In the genomic region with DNA sequence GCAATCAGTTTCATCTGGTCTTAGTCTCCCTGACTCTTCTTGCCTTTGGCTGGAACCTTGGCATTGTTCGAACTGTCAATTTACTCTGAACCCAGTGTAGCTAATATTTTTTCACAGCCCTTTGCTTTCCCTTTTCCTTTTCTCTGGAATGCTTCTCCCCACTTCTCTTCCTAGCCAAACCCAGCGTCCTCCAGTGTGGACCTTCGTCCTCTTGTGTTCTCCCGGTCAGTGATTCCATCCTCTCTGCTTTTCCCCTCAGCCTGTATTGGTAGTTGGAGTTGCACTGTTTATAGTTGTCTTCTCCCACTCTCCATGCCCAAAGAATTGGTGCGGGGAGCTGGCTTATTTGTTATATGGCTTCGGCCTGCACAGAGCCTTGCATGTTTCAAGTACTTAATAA, we compare ENCODE assay signal across 19 cellular contexts. TPM values are rescaled to one million over a fixed set of nuclear protein-coding genes. Genes with fewer than 3 reads are reported as not detected.
"Had no signal": no experiment of that assay in that cellular context is flagged by ENCODE, and none has a peak within 500 bp of the region (broad histone marks: within the 10 kb centered on the region; RNA-seq: fewer than 3 reads in every experiment).

No MANE protein-coding gene starts in this region.

- H3K27ac ChIP-seq: lower lobe of right lung, neutrophil, parathyroid adenoma, tibial nerve had no signal

- ATAC-seq: activated CD8-positive, alpha-beta T cell treated with anti-CD3 and anti-CD28 coated beads, Interleukin-2, amount 10 ng/mL, durations not matched to agents 7 days and 5 days; lower lobe of right lung; stimulated activated naive B cell treated with anti-CD40 and anti-IgM and Interleukin-4, amounts not matched to agents 10 μg/mL and 1 μg/mL and 100 μg/mL, for 72 hours had no signal

- H3K4me3 ChIP-seq: lower lobe of right lung, tibial nerve had no signal

- H3K27me3 ChIP-seq: neutrophil, tibial nerve had no signal

- H3K9me3 Mint-ChIP-seq: activated B cell treated with CpG ODN at 0.5 μM for 24 hours; activated naive CD4-positive, alpha-beta T cell treated with anti-CD3 and anti-CD28 coated beads, Interleukin-2, amount 50 U/mL, for 24 hours; immature natural killer cell; stimulated activated naive B cell treated with anti-CD40 and anti-IgM and Interleukin-4, amounts not matched to agents 10 μg/mL and 1 μg/mL and 100 μg/mL, for 72 hours had no signal

- H3K27ac Mint-ChIP-seq: activated B cell treated with CpG ODN at 0.5 μM for 24 hours; activated CD8-positive, alpha-beta T cell treated with anti-CD3 and anti-CD28 coated beads, Interleukin-2, amount 10 ng/mL, durations not matched to agents 7 days and 5 days; stimulated activated naive B cell treated with anti-CD40 and anti-IgM and Interleukin-4, amounts not matched to agents 10 μg/mL and 1 μg/mL and 100 μg/mL, for 72 hours had no signal

- H3K9me3 ChIP-seq: lower lobe of right lung, neutrophil, tibial nerve had no signal

- DNase-seq: activated B cell treated with CpG ODN at 0.5 μM for 24 hours; activated CD4-positive, alpha-beta T cell treated with anti-CD3 and anti-CD28 coated beads for 48 hours; activated CD8-positive, alpha-beta memory T cell treated with anti-CD3 and anti-CD28 coated beads, Interleukin-2, amount 50 U/mL, for 4 hours; activated CD8-positive, alpha-beta T cell treated with anti-CD3 and anti-CD28 coated beads, Interleukin-2, amount 10 ng/mL, durations not matched to agents 7 days and 5 days; activated effector memory CD4-positive, alpha-beta T cell treated with anti-CD3 and anti-CD28 coated beads, Interleukin-2, amount 50 U/mL, for 16 hours; activated T-cell treated with anti-CD3 and anti-CD28 coated beads, Interleukin-2, amount 50 U/mL, for 48 hours; amniotic stem cell; effector CD4-positive, alpha-beta T cell; head of caudate nucleus; immature natural killer cell; lower lobe of right lung; stimulated activated CD4-positive, alpha-beta T cell treated with anti-CD3 and anti-CD28 coated beads, Interleukin-15, amount 100 ng/mL, for 24 hours; stimulated activated CD4-positive, alpha-beta T cell treated with anti-CD3 and anti-CD28 coated beads, Interleukin-4, amount 100 ng/mL, for 1 hour; stimulated activated naive B cell treated with anti-CD40 and anti-IgM and Interleukin-4, amounts not matched to agents 10 μg/mL and 1 μg/mL and 100 μg/mL, for 72 hours; T-helper 2 cell had no signal

- H3K27me3 Mint-ChIP-seq: activated B cell treated with CpG ODN at 0.5 μM for 24 hours; activated naive CD4-positive, alpha-beta T cell treated with anti-CD3 and anti-CD28 coated beads, Interleukin-2, amount 50 U/mL, for 24 hours; stimulated activated naive B cell treated with anti-CD40 and anti-IgM and Interleukin-4, amounts not matched to agents 10 μg/mL and 1 μg/mL and 100 μg/mL, for 72 hours had no signal

- H3K4me1 Mint-ChIP-seq: activated B cell treated with CpG ODN at 0.5 μM for 24 hours had no signal

- H3K9ac ChIP-seq: parathyroid adenoma had no signal

- H3K4me3 Mint-ChIP-seq: activated B cell treated with CpG ODN at 0.5 μM for 24 hours; activated CD8-positive, alpha-beta T cell treated with anti-CD3 and anti-CD28 coated beads, Interleukin-2, amount 10 ng/mL, durations not matched to agents 7 days and 5 days; activated naive CD4-positive, alpha-beta T cell treated with anti-CD3 and anti-CD28 coated beads, Interleukin-2, amount 50 U/mL, for 24 hours; immature natural killer cell; stimulated activated naive B cell treated with anti-CD40 and anti-IgM and Interleukin-4, amounts not matched to agents 10 μg/mL and 1 μg/mL and 100 μg/mL, for 72 hours had no signal

RNA-seq across cellular contexts. Expression of gene ACVRL1, which starts 53.6 kb away (rescaled TPM):
- total RNA-seq: activated B cell treated with CpG ODN at 0.5 μM for 24 hours; activated CD8-positive, alpha-beta T cell treated with anti-CD3 and anti-CD28 coated beads, Interleukin-2, amount 10 ng/mL, durations not matched to agents 7 days and 5 days had no signal
